In genomic region chr2:233857511-233858118, GRCh38 we compare ENCODE assay signal across 8 cellular contexts. TPM values are rescaled to one million over a fixed set of nuclear protein-coding genes. Genes with fewer than 3 reads are reported as not detected.
A peak's percentile ranks its signal among the peaks of the same experiment; 100 is the strongest.
DNase-seq lines count a peak whose midpoint lies in the region; ATAC-seq and TF ChIP-seq lines count a peak whose summit lies in the region.

No MANE protein-coding gene starts in this region.

- 60% methylated on average over 9 of the region's 9 CpGs for WGBS in smooth muscle cell (ENCODE audit: low lambda C conversion rate)
- 53 to 63% methylated on average over 9 of the region's 9 CpGs for WGBS in thyroid gland, 2 donors

- no peaks in the 10 kb centered on the region for H3K27me3 ChIP-seq in MM.1S (replicated peaks; ENCODE audit: insufficient read depth, low read length)
- no peaks in the 10 kb centered on the region for H3K27me3 ChIP-seq in smooth muscle cell (ENCODE audit: low read depth)
- H3K27me3 ChIP-seq in thyroid gland: no peaks in the 10 kb centered on the region

- H3K9me3 ChIP-seq in MM.1S (replicated peaks; ENCODE audit: insufficient read depth, low read length) (no peaks in the 10 kb centered on the region), smooth muscle cell (replicated peaks; ENCODE audit: low read depth) (no peaks in the 10 kb centered on the region), thyroid gland (no peaks in the 10 kb centered on the region)

- TF ChIP-seq POLR2A in thyroid gland (IDR thresholded peaks at IDR 0.05): no peak

- H3K4me3 ChIP-seq in MM.1S (ENCODE audit: low read length) (no peak overlapping the region), epithelial cell of proximal tubule (ENCODE audit: low read depth, low read length) (no peak overlapping the region), smooth muscle cell (no peak overlapping the region), thyroid gland (replicated peaks in 1 of 3) (no peak overlapping the region)

- H3K27ac ChIP-seq in MM.1S (ENCODE audit: low read length): no peak overlapping the region
- no peak overlapping the region for H3K27ac ChIP-seq in smooth muscle cell (ENCODE audit: low read depth)
- no peak overlapping the region for H3K27ac ChIP-seq in thyroid gland

- H4K20me1 ChIP-seq in MM.1S (ENCODE audit: insufficient read depth, low read length): no peaks in the 10 kb centered on the region
- no peaks in the 10 kb centered on the region for H4K20me1 ChIP-seq in smooth muscle cell (ENCODE audit: low read depth)

- H3F3A ChIP-seq in MM.1S (ENCODE audit: insufficient read depth, low read length): no peaks in the 10 kb centered on the region
- no peaks in the 10 kb centered on the region for H3F3A ChIP-seq in smooth muscle cell (ENCODE audit: low read depth)

- no peaks in the 10 kb centered on the region for H3K4me1 ChIP-seq in MM.1S (ENCODE audit: low read length)
- peaks cover 9% of the 10 kb centered on the region for H3K4me1 ChIP-seq in smooth muscle cell (ENCODE audit: low read depth)
- H3K4me1 ChIP-seq in thyroid gland: peaks cover 7% of the 10 kb centered on the region in 2 donors

- no peak for ATAC-seq in GM19452 (IDR thresholded peaks at IDR 0.05; ENCODE audit: unreplicated experiment)
- ATAC-seq in HG02763 (IDR thresholded peaks at IDR 0.05; ENCODE audit: unreplicated experiment): no peak

- H3K9ac ChIP-seq in MM.1S (ENCODE audit: low read length) (no peak overlapping the region), smooth muscle cell (ENCODE audit: low read depth) (no peak overlapping the region)

- peak; percentile 65 for DNase-seq in D341Med (ENCODE audit: low spot score)
- DNase-seq in MM.1S: peak; percentile 43
- DNase-seq in activated CD4-positive, alpha-beta T cell treated with anti-CD3 and anti-CD28 coated beads for 24 hours (ENCODE audit: low read depth in 2 of 2): peak; percentile 45 to 57
- DNase-seq in epithelial cell of proximal tubule (ENCODE audit: low read depth): no peak
- DNase-seq in smooth muscle cell (lab: John Stamatoyannopoulos, UW; ENCODE audit: unreplicated experiment): no peak
- DNase-seq in thyroid gland: no peak

- H3K4me2 ChIP-seq in MM.1S (ENCODE audit: low read depth, low read length): no peak overlapping the region
- H3K4me2 ChIP-seq in smooth muscle cell: no peak overlapping the region

- intact Hi-C loops in thyroid gland (cut with DNase I): no loop called here

- H2AFZ ChIP-seq in MM.1S (ENCODE audit: low read length) (no peak overlapping the region), smooth muscle cell (ENCODE audit: low read depth) (no peak overlapping the region)

- H3K9me2 ChIP-seq in MM.1S (replicated peaks; ENCODE audit: insufficient read depth, low read length): no peaks in the 10 kb centered on the region

- 0 out of 2 replicates have a peak, but pooled peaks cover 2% of the 10 kb centered on the region for H3K36me3 ChIP-seq in MM.1S (replicated peaks; ENCODE audit: insufficient read depth, low read length)
- H3K36me3 ChIP-seq in smooth muscle cell (ENCODE audit: low read depth): no peaks in the 10 kb centered on the region
- no peaks in the 10 kb centered on the region for H3K36me3 ChIP-seq in thyroid gland

- TF ChIP-seq CTCF in MM.1S (IDR thresholded peaks at IDR 0.05; ENCODE audit: low read length) (peak; percentile 74), epithelial cell of proximal tubule (conservative IDR thresholded peaks at IDR 0.05; ENCODE audit: low read depth, low read length) (peak; percentile 85), smooth muscle cell (IDR thresholded peaks at IDR 0.05; ENCODE audit: borderline replicate concordance, insufficient read depth, poor library complexity, severe bottlenecking) (peak; percentile 53), thyroid gland (IDR thresholded peaks at IDR 0.05) (peak in 3 of 6 experiments; percentile 20 to 36 (median 24))

- H3K79me2 ChIP-seq in MM.1S (ENCODE audit: low read length): peaks cover 18% of the 10 kb centered on the region
- H3K79me2 ChIP-seq in smooth muscle cell (ENCODE audit: low read depth): peaks cover 15% of the 10 kb centered on the region

RNA-seq across cellular contexts. Expression of gene HJURP, which starts 3.3 kb away (rescaled TPM):
- total RNA-seq in epithelial cell of proximal tubule (56.9 and 64.9 TPM in 2 replicates), smooth muscle cell (12.3 and 19.5 TPM in 2 replicates), thyroid gland (under 1 TPM in 3 of 4 donors, not detected in 1; 0.27 to 0.45 (median 0.38) TPM)
- 7.9 and 8.6 TPM in 2 replicates for polyA plus RNA-seq in smooth muscle cell

RNA-seq across cellular contexts. Expression of gene TRPM8, which starts 59.6 kb away (rescaled TPM):
- total RNA-seq in epithelial cell of proximal tubule (0.87 and 4.1 TPM in 2 replicates), smooth muscle cell (not detected in 2 replicates), thyroid gland (not detected)
- polyA plus RNA-seq in smooth muscle cell: not detected in 2 replicates

Comparison
In these comparisons a context has a peak if more than half of its experiments do, and no peak if none do; other contexts are left out.
1. DNase-seq: peak in D341Med (single experiment), MM.1S (single experiment) and activated CD4-positive, alpha-beta T cell treated with anti-CD3 and anti-CD28 coated beads for 24 hours (2 of 2); none in epithelial cell of proximal tubule (single experiment), smooth muscle cell (single experiment) and thyroid gland (0 of 2).